Comparison of ENCODE assay signal across 3 cellular contexts in genomic region chr1:103650889-103651288, GRCh38. TPM values are rescaled to one million over a fixed set of nuclear protein-coding genes. Genes with fewer than 3 reads are reported as not detected.
"Had no signal": no experiment of that assay in that cellular context is flagged by ENCODE, and none has a peak within 500 bp of the region (broad histone marks: within the 10 kb centered on the region; RNA-seq: fewer than 3 reads in every experiment).

No MANE protein-coding gene starts in this region.

RNA-seq across cellular contexts. Expression of gene AMY1A, which starts 4.7 kb away (rescaled TPM):
- total RNA-seq: LHCN-M2, M059J, MCF 10A had no signal

RNA-seq across cellular contexts. Expression of gene AMY2A, which starts 33.7 kb away (rescaled TPM):
- total RNA-seq: LHCN-M2, M059J, MCF 10A had no signal

RNA-seq across cellular contexts. Expression of gene AMY1B, which starts 45.1 kb away (rescaled TPM):
- total RNA-seq: LHCN-M2, M059J, MCF 10A had no signal
